8 cellular contexts compared by ENCODE assay signal in the genomic region with DNA sequence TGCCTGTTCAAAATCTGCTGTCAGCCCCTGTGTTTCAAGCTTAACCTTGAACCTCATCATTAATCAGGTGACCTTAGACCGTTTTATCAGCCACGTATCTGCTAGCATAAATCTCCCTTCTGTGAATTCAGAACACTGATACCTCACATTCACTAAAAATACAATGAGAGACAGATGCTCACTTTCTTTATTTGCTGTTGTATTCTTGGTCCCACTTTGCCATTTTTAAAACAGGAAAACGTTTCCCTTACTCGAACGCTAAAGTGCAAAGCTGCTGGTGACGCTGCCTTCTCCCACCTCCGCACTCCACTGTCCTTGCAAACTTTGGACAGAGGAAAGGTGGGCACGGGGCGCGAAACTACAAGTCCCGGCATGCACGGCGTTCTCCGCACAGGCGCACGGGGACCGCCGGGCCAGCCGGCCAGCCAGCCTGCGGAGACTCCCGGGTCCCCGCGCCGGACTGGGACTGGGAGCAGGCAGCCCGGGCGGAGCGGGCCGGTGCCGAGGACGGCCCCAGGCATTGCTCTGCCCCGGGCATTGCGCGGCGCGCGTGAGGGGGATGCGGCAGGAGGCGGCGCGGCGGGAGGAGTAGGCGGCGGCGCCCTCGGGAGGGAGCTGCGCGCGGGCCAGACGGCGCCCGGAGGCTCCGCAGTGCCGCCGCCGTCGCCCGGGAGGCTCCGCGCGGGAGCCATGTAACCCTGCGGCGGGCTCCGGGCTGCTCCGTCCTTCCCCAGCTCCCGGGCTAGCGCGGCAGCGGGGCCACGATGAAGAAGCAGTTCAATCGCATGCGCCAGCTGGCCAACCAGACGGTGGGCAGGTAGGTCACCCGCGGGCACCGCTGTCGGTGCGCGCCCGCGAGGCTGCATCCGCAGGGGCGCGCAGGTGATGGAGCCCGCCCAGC. TPM values are rescaled to one million over a fixed set of nuclear protein-coding genes. Genes with fewer than 3 reads are reported as not detected.
DNase-seq lines count a peak whose midpoint lies in the region; ATAC-seq, FAIRE-seq and TF ChIP-seq lines count a peak whose summit lies in the region.

A gene with protein sequence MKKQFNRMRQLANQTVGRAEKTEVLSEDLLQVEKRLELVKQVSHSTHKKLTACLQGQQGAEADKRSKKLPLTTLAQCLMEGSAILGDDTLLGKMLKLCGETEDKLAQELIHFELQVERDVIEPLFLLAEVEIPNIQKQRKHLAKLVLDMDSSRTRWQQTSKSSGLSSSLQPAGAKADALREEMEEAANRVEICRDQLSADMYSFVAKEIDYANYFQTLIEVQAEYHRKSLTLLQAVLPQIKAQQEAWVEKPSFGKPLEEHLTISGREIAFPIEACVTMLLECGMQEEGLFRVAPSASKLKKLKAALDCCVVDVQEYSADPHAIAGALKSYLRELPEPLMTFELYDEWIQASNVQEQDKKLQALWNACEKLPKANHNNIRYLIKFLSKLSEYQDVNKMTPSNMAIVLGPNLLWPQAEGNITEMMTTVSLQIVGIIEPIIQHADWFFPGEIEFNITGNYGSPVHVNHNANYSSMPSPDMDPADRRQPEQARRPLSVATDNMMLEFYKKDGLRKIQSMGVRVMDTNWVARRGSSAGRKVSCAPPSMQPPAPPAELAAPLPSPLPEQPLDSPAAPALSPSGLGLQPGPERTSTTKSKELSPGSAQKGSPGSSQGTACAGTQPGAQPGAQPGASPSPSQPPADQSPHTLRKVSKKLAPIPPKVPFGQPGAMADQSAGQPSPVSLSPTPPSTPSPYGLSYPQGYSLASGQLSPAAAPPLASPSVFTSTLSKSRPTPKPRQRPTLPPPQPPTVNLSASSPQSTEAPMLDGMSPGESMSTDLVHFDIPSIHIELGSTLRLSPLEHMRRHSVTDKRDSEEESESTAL (plus strand): TSS at position 424 of the 901 bp plus-strand sequence. CDS start 341 bp downstream, at position 765.

- no peak within 1 kb of the TSS for H3K27ac Mint-ChIP-seq in CD4-positive, CD25-positive, alpha-beta regulatory T cell
- no peak within 1 kb of the TSS for H3K27ac Mint-ChIP-seq in MCF 10A (ENCODE audit: low read depth, unreplicated experiment)

- TF ChIP-seq EP300 in sigmoid colon (IDR thresholded peaks at IDR 0.05): no peak

- WGBS in sigmoid colon, 2 donors: 0 to 1% methylated on average over 84 of the region's 84 CpGs

- no peaks in the 10 kb centered on the region for H4K20me1 ChIP-seq in OCI-LY1 (ENCODE audit: insufficient read depth, low read length)

- H3K4me1 ChIP-seq in CD4-positive, CD25-positive, alpha-beta regulatory T cell (ENCODE audit: control insufficient read depth, insufficient read depth, low read length, poor library complexity, severe bottlenecking): no peaks in the 10 kb centered on the region
- peaks cover 4% of the 10 kb centered on the region for H3K4me1 ChIP-seq in OCI-LY1 (ENCODE audit: insufficient read depth, low read length, severe bottlenecking)
- H3K4me1 ChIP-seq in sigmoid colon: peaks cover 0 to 15% (median 11%) of the 10 kb centered on the region in 4 donors

- CTCF ChIA-PET in MCF 10A (lab: Yijun Ruan, JAX): no interaction called here

- H3K27me3 Mint-ChIP-seq in CD4-positive, CD25-positive, alpha-beta regulatory T cell: peaks cover 20% of the 10 kb centered on the region
- peaks cover 21% of the 10 kb centered on the region for H3K27me3 Mint-ChIP-seq in MCF 10A (ENCODE audit: insufficient read depth, unreplicated experiment)

- H3K36me3 Mint-ChIP-seq in CD4-positive, CD25-positive, alpha-beta regulatory T cell: no peaks in the 10 kb centered on the region
- H3K36me3 Mint-ChIP-seq in MCF 10A (ENCODE audit: insufficient read depth, unreplicated experiment): no peaks in the 10 kb centered on the region

- no peak for ATAC-seq in CD4-positive, CD25-positive, alpha-beta regulatory T cell (ENCODE audit: low read depth in 2 of 2)
- peak; percentile 95 for ATAC-seq in GM18909 (IDR thresholded peaks at IDR 0.05; ENCODE audit: poor library complexity, unreplicated experiment)
- ATAC-seq in HG03095 (IDR thresholded peaks at IDR 0.05; ENCODE audit: unreplicated experiment): peak; percentile 84

- H2AFZ ChIP-seq in OCI-LY1 (ENCODE audit: low read length): no peak within 1 kb of the TSS

- POLR2A ChIA-PET in MCF 10A (lab: Yijun Ruan, JAX): interaction anchor here (0.6 kb wide), 1 partner anchor 20 kb away, joined by 3 read pairs; no protein-coding TSS in a partner anchor

- no peaks in the 10 kb centered on the region for H3K79me2 ChIP-seq in OCI-LY1 (ENCODE audit: insufficient read depth, low read length)

- H3K4me3 Mint-ChIP-seq in CD4-positive, CD25-positive, alpha-beta regulatory T cell: peak within 1 kb of the TSS in 3 of 4 donors; percentile 53 to 82 (median 68)
- peak within 1 kb of the TSS; percentile 17 for H3K4me3 Mint-ChIP-seq in MCF 10A (ENCODE audit: unreplicated experiment)

- TF ChIP-seq CTCF in OCI-LY1 (IDR thresholded peaks at IDR 0.05; ENCODE audit: low read length) (no peak), MCF 10A (IDR thresholded peaks at IDR 0.05; ENCODE audit: unreplicated experiment) (no peak), sigmoid colon (IDR thresholded peaks at IDR 0.05) (no peak)

- H3K36me3 ChIP-seq in CD4-positive, CD25-positive, alpha-beta regulatory T cell (ENCODE audit: control insufficient read depth, insufficient read depth, low read length): no peaks in the 10 kb centered on the region
- no peaks in the 10 kb centered on the region for H3K36me3 ChIP-seq in OCI-LY1 (ENCODE audit: insufficient read depth, low read length)
- H3K36me3 ChIP-seq in sigmoid colon: no peaks in the 10 kb centered on the region

- H3K27me3 ChIP-seq in CD4-positive, CD25-positive, alpha-beta regulatory T cell (ENCODE audit: control insufficient read depth, insufficient read depth, low read length): peaks cover 11% of the 10 kb centered on the region
- H3K27me3 ChIP-seq in OCI-LY1 (ENCODE audit: insufficient read depth, low read length): no peaks in the 10 kb centered on the region
- peaks cover 0 to 5% (median 0%) of the 10 kb centered on the region in 3 donors for H3K27me3 ChIP-seq in sigmoid colon

- peaks cover 0 to 4% (median 3%) of the 10 kb centered on the region in 7 donors for H3K9me3 Mint-ChIP-seq in CD4-positive, CD25-positive, alpha-beta regulatory T cell
- H3K9me3 Mint-ChIP-seq in MCF 10A (ENCODE audit: unreplicated experiment): peaks cover 6% of the 10 kb centered on the region

- intact Hi-C loops in MCF 10A (cut with micrococcal nuclease) (no loop called here), sigmoid colon (cut with DNase I) (no loop called here)

- FAIRE-seq in H54 (lab: Jason Lieb, UNC): no peak

- BruUV-seq in MCF 10A (replicated peaks; lab: Mats Ljungman, UMichigan): no TSS peak

- no peak within 1 kb of the TSS for H3K4me3 ChIP-seq in CD4-positive, CD25-positive, alpha-beta regulatory T cell (ENCODE audit: low read depth, low read length)
- H3K4me3 ChIP-seq in OCI-LY1 (ENCODE audit: low read depth, low read length, poor library complexity, severe bottlenecking): peak within 1 kb of the TSS; percentile 62
- H3K4me3 ChIP-seq in iPS-18c (ENCODE audit: insufficient read depth, low read depth, low read length): peak within 1 kb of the TSS; percentile 85
- H3K4me3 ChIP-seq in sigmoid colon: peak within 1 kb of the TSS; percentile 65 to 85 (median 74)

- no peaks in the 10 kb centered on the region for H3K9me3 ChIP-seq in CD4-positive, CD25-positive, alpha-beta regulatory T cell (ENCODE audit: control insufficient read depth in 2 of 2, low read length in 2 of 2)
- H3K9me3 ChIP-seq in OCI-LY1 (ENCODE audit: low read length) (no peaks in the 10 kb centered on the region), iPS-18c (ENCODE audit: control insufficient read depth, insufficient read depth, low read length) (no peaks in the 10 kb centered on the region), sigmoid colon (no peaks in the 10 kb centered on the region)

- TF ChIP-seq POLR2A in sigmoid colon (IDR thresholded peaks at IDR 0.05): no peak
- no peak for TF ChIP-seq POLR2A in H54 (IDR thresholded peaks at IDR 0.05; ENCODE audit: low read depth, low read length)

- peak within 1 kb of the TSS; percentile 35; the same call in 1 of the 2 replicates for H3K9ac ChIP-seq in OCI-LY1 (ENCODE audit: low read length)

- DNase-seq in CD4-positive, CD25-positive, alpha-beta regulatory T cell: peak in 1 of 3 donors; percentile 6
- DNase-seq in MCF 10A (ENCODE audit: unreplicated experiment) (no peak), sigmoid colon (peak; percentile 77), H54 (ENCODE audit: insufficient read length, low spot score) (no peak)

- H3K27ac ChIP-seq in CD4-positive, CD25-positive, alpha-beta regulatory T cell (ENCODE audit: insufficient read depth, low read length, poor library complexity, severe bottlenecking): no peak within 1 kb of the TSS
- H3K27ac ChIP-seq in OCI-LY1 (ENCODE audit: low read depth, low read length, poor library complexity, severe bottlenecking) (no peak within 1 kb of the TSS), sigmoid colon (peak within 1 kb of the TSS; percentile 64 to 78 (median 74))

- H3K4me2 ChIP-seq in OCI-LY1 (ENCODE audit: low read length): peak within 1 kb of the TSS; percentile 67

- H3K4me1 Mint-ChIP-seq in CD4-positive, CD25-positive, alpha-beta regulatory T cell: peaks cover 0 to 11% (median 0%) of the 10 kb centered on the region in 4 donors
- no peaks in the 10 kb centered on the region for H3K4me1 Mint-ChIP-seq in MCF 10A (ENCODE audit: insufficient read depth, unreplicated experiment)

- H3K9me2 ChIP-seq in OCI-LY1 (ENCODE audit: low read depth, low read length): no peaks in the 10 kb centered on the region

- H3F3A ChIP-seq in OCI-LY1 (ENCODE audit: insufficient read depth, low read length): no peaks in the 10 kb centered on the region

RNA-seq across cellular contexts. Expression of the gene that starts here (rescaled TPM):
- total RNA-seq in CD4-positive, CD25-positive, alpha-beta regulatory T cell: not detected
- polyA plus RNA-seq in CD4-positive, CD25-positive, alpha-beta regulatory T cell: under 1 TPM in 2 of 4 donors, not detected in 2; 0.10 to 0.95 TPM
- total RNA-seq in MCF 10A (2022): 0.42 and 1.3 TPM in 2 replicates
- 1 to 10 TPM; 2.6 to 6.4 (median 2.8) TPM for total RNA-seq in sigmoid colon
- 10 to 100 TPM; 15.8 to 23.8 (median 19.8) TPM for polyA plus RNA-seq in sigmoid colon

Comparison
In these comparisons a context has a peak if more than half of its experiments do, and no peak if none do; other contexts are left out.
1. RNA of the gene that starts here (polyA plus RNA-seq): 15.8 to 23.8 TPM in sigmoid colon; 0.10 to 0.95 TPM in CD4-positive, CD25-positive, alpha-beta regulatory T cell; every median in the first group is over 4 times any median in the second.
2. ATAC-seq: peak in GM18909 (single experiment) and HG03095 (single experiment); none in CD4-positive, CD25-positive, alpha-beta regulatory T cell (0 of 2).
3. H3K27ac ChIP-seq: peak in sigmoid colon (4 of 4); none in CD4-positive, CD25-positive, alpha-beta regulatory T cell (single experiment) and OCI-LY1 (single experiment).